In genomic region chr17:56319531-56319930, GRCh38 we compare ENCODE assay signal across 8 cellular contexts.
DNase-seq lines count a peak whose midpoint lies in the region; ATAC-seq and TF ChIP-seq lines count a peak whose summit lies in the region.

No MANE protein-coding gene starts in this region.

- H3K4me3 ChIP-seq in HCT116 (replicated peaks in 1 of 2; ENCODE audit: low read depth in 1 of 2, low read length in 2 of 2) (no peak overlapping the region), upper lobe of right lung (no peak overlapping the region)

- H3K27ac ChIP-seq in HCT116 (ENCODE audit: low read depth, low read length) (no peak overlapping the region), upper lobe of right lung (no peak overlapping the region)

- TF ChIP-seq CTCF in HCT116 (IDR thresholded peaks at IDR 0.05 in 2 of 3, conservative IDR thresholded peaks at IDR 0.05 in 1 of 3; ENCODE audit: borderline replicate concordance in 1 of 3, insufficient read depth in 1 of 3, low read depth in 2 of 3, low read length in 2 of 3) (peak; percentile 54 to 83 (median 63); a peak in 5 of 6 replicates), WTC11 (IDR thresholded peaks at IDR 0.05) (peak; percentile 42; the same call in 1 of the 2 replicates), upper lobe of right lung (IDR thresholded peaks at IDR 0.05) (peak; percentile 57)

- H3K27me3 ChIP-seq in HCT116 (ENCODE audit: insufficient read depth, low read length): peaks cover 38% of the 10 kb centered on the region
- no peaks in the 10 kb centered on the region for H3K27me3 ChIP-seq in upper lobe of right lung

- POLR2A ChIA-PET in HCT116 (lab: Charles Lee): no interaction called here
- POLR2A ChIA-PET in WTC11 (lab: Charles Lee): no interaction called here

- H3K27ac Mint-ChIP-seq in WTC11: no peak overlapping the region

- H3K36me3 ChIP-seq in HCT116 (ENCODE audit: control insufficient read depth in 1 of 2, insufficient read depth in 2 of 2, low read length in 2 of 2) (no peaks in the 10 kb centered on the region), upper lobe of right lung (no peaks in the 10 kb centered on the region)

- no peaks in the 10 kb centered on the region for H4K20me1 ChIP-seq in HCT116 (ENCODE audit: insufficient read depth)

- H3K4me1 Mint-ChIP-seq in WTC11: peaks cover 44% of the 10 kb centered on the region

- RAD21 ChIA-PET in HCT116 (lab: Charles Lee; ENCODE audit: low non-redundant PET in 1 of 2, low total read pairs in 2 of 2, uncharacterized antibody in 2 of 2, unreplicated experiment in 2 of 2): interaction anchor here in 1 of 2 experiments (0.6 kb wide), 1 partner anchor 191 kb away, joined by 3 read pairs; no protein-coding TSS in a partner anchor

- H3K9me3 ChIP-seq in HCT116 (ENCODE audit: control insufficient read depth in 1 of 2, insufficient read depth in 1 of 2, low read depth in 1 of 2, low read length in 2 of 2) (no peaks in the 10 kb centered on the region), upper lobe of right lung (no peaks in the 10 kb centered on the region)

- BruUV-seq in HCT116 (replicated peaks; lab: Mats Ljungman, UMichigan): no TSS peak

- CTCF ChIA-PET in HCT116 (lab: Charles Lee): interaction anchor here (0.6 to 2.2 kb wide), 8 partner anchors 12 to 549 kb away, joined by 3 to 9 read pairs (median 4); no protein-coding TSS in a partner anchor
- CTCF ChIA-PET in WTC11 (lab: Charles Lee): interaction anchor here (0.6 to 2.0 kb wide), 20 partner anchors 10 to 717 kb away, joined by 3 to 17 read pairs (median 4); no protein-coding TSS in a partner anchor

- ATAC-seq in HCT116 (peak; percentile 89), WTC11 (peak; percentile 49), upper lobe of right lung (peak; percentile 87)

- no peaks in the 10 kb centered on the region for H3K9me3 Mint-ChIP-seq in WTC11

- no peaks in the 10 kb centered on the region for H3K9me2 ChIP-seq in HCT116 (ENCODE audit: insufficient read depth)

- no peaks in the 10 kb centered on the region; the same call in 1 of the 2 replicates for H3K27me3 Mint-ChIP-seq in WTC11 (ENCODE audit: low read depth)

- H3K36me3 Mint-ChIP-seq in WTC11: no peaks in the 10 kb centered on the region

- no peak overlapping the region for H2AFZ ChIP-seq in HCT116 (ENCODE audit: low read depth, low read length, poor library complexity, severe bottlenecking)

- no peak overlapping the region for H3K4me3 Mint-ChIP-seq in WTC11

- H3K4me1 ChIP-seq in HCT116 (ENCODE audit: control insufficient read depth in 1 of 2, insufficient read depth in 2 of 2, low read length in 2 of 2) (no peaks in the 10 kb centered on the region), upper lobe of right lung (peaks cover 6% of the 10 kb centered on the region)

- no peak for TF ChIP-seq POLR2A in HCT116 (IDR thresholded peaks at IDR 0.05; ENCODE audit: borderline replicate concordance, extremely low read depth, insufficient read depth, insufficient read length)

- H3K79me2 ChIP-seq in HCT116 (ENCODE audit: insufficient read depth, low read length): no peaks in the 10 kb centered on the region

- no peak overlapping the region for H3K4me2 ChIP-seq in HCT116 (ENCODE audit: low read length)

- intact Hi-C loops in HCT116 (cut with micrococcal nuclease): loop anchor here (1.0 to 10.0 kb wide), 4 partner anchors 193 to 793 kb away; no protein-coding TSS in a partner anchor
- intact Hi-C loops in upper lobe of right lung (cut with DNase I): no loop called here

- no peak overlapping the region for H3K9ac ChIP-seq in HCT116 (ENCODE audit: low read length)

- DNase-seq in DMS53 (lab: John Stamatoyannopoulos, UW) (peak; percentile 78), HCT116 (ENCODE audit: low read depth, low spot score) (peak; percentile 55), NCI-H2029 treated with DMSO at 0.1 percent for 48 hours (lab: John Stamatoyannopoulos, UW) (peak; percentile 70), WTC11 (ENCODE audit: low spot score) (no peak), inferior parietal cortex (ENCODE audit: extremely low spot score) (peak; percentile 27), upper lobe of right lung (no peak), foreskin melanocyte (no peak)
- DNase-seq in central memory CD4-positive, alpha-beta T cell: no peak

- TF ChIP-seq RAD21 in HCT116 (IDR thresholded peaks at IDR 0.05; ENCODE audit: low read depth): peak; percentile 78

TF ChIP-seq in HCT116, 20 proteins besides CTCF, POLR2A, EP300 and RAD21:
- TF ChIP-seq CEBPB (IDR thresholded peaks at IDR 0.05; ENCODE audit: low read depth) (no peak), ZFX (IDR thresholded peaks at IDR 0.05) (no peak), POLR2AphosphoS5 (IDR thresholded peaks at IDR 0.05; ENCODE audit: low read depth, low read length) (no peak), FOSL1 (IDR thresholded peaks at IDR 0.05; ENCODE audit: low read depth) (no peak), ZNF274 (IDR thresholded peaks at IDR 0.05; ENCODE audit: low read depth, low read length) (no peak), EZH2phosphoT487 (IDR thresholded peaks at IDR 0.05; ENCODE audit: borderline replicate concordance) (no peak), JUND (IDR thresholded peaks at IDR 0.05) (no peak), SP1 (IDR thresholded peaks at IDR 0.05; ENCODE audit: low read depth) (no peak), SIN3A (IDR thresholded peaks at IDR 0.05; ENCODE audit: low read depth) (no peak), ELF1 (IDR thresholded peaks at IDR 0.05; ENCODE audit: borderline replicate concordance, low read depth) (no peak), SRF (IDR thresholded peaks at IDR 0.05; ENCODE audit: low read depth) (no peak), YY1 (IDR thresholded peaks at IDR 0.05; ENCODE audit: extremely low read depth, insufficient replicate concordance, low read depth, low read length) (no peak), EZH2 (IDR thresholded peaks at IDR 0.05) (no peak), CBX3 (IDR thresholded peaks at IDR 0.05; ENCODE audit: low read depth) (no peak), MAX (IDR thresholded peaks at IDR 0.05) (no peak)
- TF ChIP-seq, protein P1, sequence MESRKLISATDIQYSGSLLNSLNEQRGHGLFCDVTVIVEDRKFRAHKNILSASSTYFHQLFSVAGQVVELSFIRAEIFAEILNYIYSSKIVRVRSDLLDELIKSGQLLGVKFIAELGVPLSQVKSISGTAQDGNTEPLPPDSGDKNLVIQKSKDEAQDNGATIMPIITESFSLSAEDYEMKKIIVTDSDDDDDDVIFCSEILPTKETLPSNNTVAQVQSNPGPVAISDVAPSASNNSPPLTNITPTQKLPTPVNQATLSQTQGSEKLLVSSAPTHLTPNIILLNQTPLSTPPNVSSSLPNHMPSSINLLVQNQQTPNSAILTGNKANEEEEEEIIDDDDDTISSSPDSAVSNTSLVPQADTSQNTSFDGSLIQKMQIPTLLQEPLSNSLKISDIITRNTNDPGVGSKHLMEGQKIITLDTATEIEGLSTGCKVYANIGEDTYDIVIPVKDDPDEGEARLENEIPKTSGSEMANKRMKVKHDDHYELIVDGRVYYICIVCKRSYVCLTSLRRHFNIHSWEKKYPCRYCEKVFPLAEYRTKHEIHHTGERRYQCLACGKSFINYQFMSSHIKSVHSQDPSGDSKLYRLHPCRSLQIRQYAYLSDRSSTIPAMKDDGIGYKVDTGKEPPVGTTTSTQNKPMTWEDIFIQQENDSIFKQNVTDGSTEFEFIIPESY (IDR thresholded peaks at IDR 0.05; ENCODE audit: extremely low read depth, insufficient replicate concordance, low read length): no peak

TF ChIP-seq in WTC11, 78 proteins besides CTCF, POLR2A, EP300 and RAD21:
- no peak for TF ChIP-seq ZNF416 (CRISPR knock-in tag; IDR thresholded peaks at IDR 0.05)
- no peak for TF ChIP-seq SMAD3 (CRISPR knock-in tag; IDR thresholded peaks at IDR 0.05; ENCODE audit: borderline replicate concordance)
- TF ChIP-seq USF1 (CRISPR knock-in tag; IDR thresholded peaks at IDR 0.05): no peak
- TF ChIP-seq CREB1 (CRISPR knock-in tag; IDR thresholded peaks at IDR 0.05): no peak

Comparison
In these comparisons a context has a peak if more than half of its experiments do, and no peak if none do; other contexts are left out.
1. DNase-seq: peak in DMS53 (single experiment), HCT116 (single experiment), NCI-H2029 treated with DMSO at 0.1 percent for 48 hours (single experiment) and inferior parietal cortex (single experiment); none in WTC11 (single experiment), upper lobe of right lung (single experiment), foreskin melanocyte (single experiment) and central memory CD4-positive, alpha-beta T cell (single experiment).
2. Peak in every context shown above with its lines, with median percentiles within 50 percentile points of each other: ATAC-seq and CTCF ChIP-seq.